1 cellular context compared by ENCODE assay signal in genomic region chr12:67193705-67194104, GRCh38.
TF ChIP-seq lines count a peak whose summit lies in the region.

No MANE protein-coding gene starts in this region.

TF ChIP-seq in HepG2, 621 proteins besides CTCF, POLR2A, EP300 and RAD21 (continued from another document):
- no peak for TF ChIP-seq NR3C1 (CRISPR knock-in tag; IDR thresholded peaks at IDR 0.05)
- TF ChIP-seq ZNF597 (CRISPR knock-in tag; IDR thresholded peaks at IDR 0.05) = no peak
- no peak for TF ChIP-seq DMAP1 (CRISPR knock-in tag; IDR thresholded peaks at IDR 0.05)
- TF ChIP-seq NR2F6 (IDR thresholded peaks at IDR 0.05) = no peak
- no peak for TF ChIP-seq NR2F6 (CRISPR knock-in tag; IDR thresholded peaks at IDR 0.05)
- TF ChIP-seq MAFG (CRISPR knock-in tag; IDR thresholded peaks at IDR 0.05) = no peak
